ENCODE assay signal across 20 cellular contexts in the genomic region with DNA sequence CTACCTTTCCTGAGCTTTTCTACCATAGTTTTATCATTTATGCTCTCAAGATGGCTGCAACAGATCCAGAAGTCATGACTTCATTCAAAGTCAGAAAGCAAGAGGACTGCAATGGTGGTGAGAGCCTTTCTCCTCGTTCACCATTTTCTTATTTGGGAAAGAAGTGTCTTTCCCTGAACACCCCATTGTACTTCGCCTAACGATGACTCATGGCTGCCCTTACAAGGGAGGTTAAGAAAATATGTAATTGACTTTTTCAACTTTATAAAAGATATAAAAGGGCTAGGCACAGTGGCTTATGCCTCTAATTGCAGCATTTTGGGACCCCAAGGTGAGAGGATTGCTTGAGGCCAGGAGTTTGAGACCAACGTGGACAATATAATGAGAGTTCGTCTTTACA.
"Had no signal": no experiment of that assay in that cellular context is flagged by ENCODE, and none has a peak within 500 bp of the region (broad histone marks: within the 10 kb centered on the region; RNA-seq: fewer than 3 reads in every experiment).

No MANE protein-coding gene starts in this region.

- H2AFZ ChIP-seq: parathyroid adenoma had no signal

- H3K36me3 ChIP-seq: adrenal gland, left ventricle myocardium inferior, sigmoid colon, thyroid gland, vagina had no signal

- H3K4me3 ChIP-seq: adrenal gland, left ventricle myocardium inferior, sigmoid colon, thyroid gland, vagina had no signal

- H3K4me3 Mint-ChIP-seq: activated CD4-positive, alpha-beta memory T cell treated with anti-CD3 and anti-CD28 coated beads, Interleukin-2, amount 10 ng/mL, durations not matched to agents 7 days and 5 days; activated CD4-positive, alpha-beta T cell treated with anti-CD3 and anti-CD28 coated beads for 36 hours; activated naive CD4-positive, alpha-beta T cell treated with anti-CD3 and anti-CD28 coated beads, Interleukin-2, amount 50 U/mL, for 24 hours; activated T-cell treated with anti-CD3 and anti-CD28 coated beads, Interleukin-2, amount 50 U/mL, for 4 hours; brain; memory B cell; naive thymus-derived CD8-positive, alpha-beta T cell; stimulated activated effector memory CD8-positive, alpha-beta T cell treated with anti-CD3 and anti-CD28 coated beads, Interleukin-12 subunit alpha, Interleukin-12 subunit beta, amount 100 ng/mL, for 72 hours had no signal

- H3K27me3 ChIP-seq: adrenal gland, sigmoid colon, thyroid gland, vagina had no signal

- H3K79me2 ChIP-seq: parathyroid adenoma had no signal

- H3K27ac Mint-ChIP-seq: activated CD4-positive, alpha-beta memory T cell treated with anti-CD3 and anti-CD28 coated beads, Interleukin-2, amount 10 ng/mL, durations not matched to agents 7 days and 5 days; activated CD4-positive, alpha-beta T cell treated with anti-CD3 and anti-CD28 coated beads for 36 hours; activated naive CD4-positive, alpha-beta T cell treated with anti-CD3 and anti-CD28 coated beads, Interleukin-2, amount 50 U/mL, for 24 hours; brain; memory B cell; naive thymus-derived CD8-positive, alpha-beta T cell; stimulated activated effector memory CD8-positive, alpha-beta T cell treated with anti-CD3 and anti-CD28 coated beads, Interleukin-12 subunit alpha, Interleukin-12 subunit beta, amount 100 ng/mL, for 72 hours had no signal

- H3K27me3 Mint-ChIP-seq: activated CD4-positive, alpha-beta memory T cell treated with anti-CD3 and anti-CD28 coated beads, Interleukin-2, amount 10 ng/mL, durations not matched to agents 7 days and 5 days; activated CD4-positive, alpha-beta T cell treated with anti-CD3 and anti-CD28 coated beads for 36 hours; activated naive CD4-positive, alpha-beta T cell treated with anti-CD3 and anti-CD28 coated beads, Interleukin-2, amount 50 U/mL, for 24 hours; memory B cell had no signal

- H3K36me3 Mint-ChIP-seq: activated naive CD4-positive, alpha-beta T cell treated with anti-CD3 and anti-CD28 coated beads, Interleukin-2, amount 50 U/mL, for 24 hours; brain; memory B cell; naive thymus-derived CD8-positive, alpha-beta T cell; stimulated activated effector memory CD8-positive, alpha-beta T cell treated with anti-CD3 and anti-CD28 coated beads, Interleukin-12 subunit alpha, Interleukin-12 subunit beta, amount 100 ng/mL, for 72 hours had no signal

- H3K4me1 Mint-ChIP-seq: activated CD4-positive, alpha-beta memory T cell treated with anti-CD3 and anti-CD28 coated beads, Interleukin-2, amount 10 ng/mL, durations not matched to agents 7 days and 5 days; activated CD4-positive, alpha-beta T cell treated with anti-CD3 and anti-CD28 coated beads for 36 hours; activated naive CD4-positive, alpha-beta T cell treated with anti-CD3 and anti-CD28 coated beads, Interleukin-2, amount 50 U/mL, for 24 hours; brain; memory B cell; naive thymus-derived CD8-positive, alpha-beta T cell; stimulated activated effector memory CD8-positive, alpha-beta T cell treated with anti-CD3 and anti-CD28 coated beads, Interleukin-12 subunit alpha, Interleukin-12 subunit beta, amount 100 ng/mL, for 72 hours had no signal

- H3K9me3 Mint-ChIP-seq: activated CD4-positive, alpha-beta memory T cell treated with anti-CD3 and anti-CD28 coated beads, Interleukin-2, amount 10 ng/mL, durations not matched to agents 7 days and 5 days had no signal

- H3K4me1 ChIP-seq: adrenal gland, left ventricle myocardium inferior, parathyroid adenoma, sigmoid colon, thyroid gland, vagina had no signal

- H3K27ac ChIP-seq: adrenal gland, left ventricle myocardium inferior, parathyroid adenoma, sigmoid colon, thyroid gland, vagina had no signal

- DNase-seq: activated CD4-positive, alpha-beta memory T cell treated with anti-CD3 and anti-CD28 coated beads, Interleukin-2, amount 10 ng/mL, durations not matched to agents 7 days and 5 days; activated CD4-positive, alpha-beta T cell treated with anti-CD3 and anti-CD28 coated beads for 36 hours; activated effector memory CD4-positive, alpha-beta T cell treated with Interleukin-2 at 50 U/mL for 16 hours; activated T-cell treated with anti-CD3 and anti-CD28 coated beads, Interleukin-2, amount 50 U/mL, for 4 hours; adrenal gland; cerebellar nuclear complex; erythroblast; hippocampal formation; left ventricle myocardium inferior; naive thymus-derived CD8-positive, alpha-beta T cell; sigmoid colon; stimulated activated CD4-positive, alpha-beta T cell treated with anti-CD3 and anti-CD28 coated beads, Interleukin-12 subunit alpha, Interleukin-12 subunit beta, amount 100 ng/mL, for 4 hours; T-helper 2 cell; thyroid gland had no signal

- H3K9me3 ChIP-seq: adrenal gland, sigmoid colon, thyroid gland, vagina had no signal
